Comparison of ENCODE assay signal across 14 cellular contexts in the genomic region with DNA sequence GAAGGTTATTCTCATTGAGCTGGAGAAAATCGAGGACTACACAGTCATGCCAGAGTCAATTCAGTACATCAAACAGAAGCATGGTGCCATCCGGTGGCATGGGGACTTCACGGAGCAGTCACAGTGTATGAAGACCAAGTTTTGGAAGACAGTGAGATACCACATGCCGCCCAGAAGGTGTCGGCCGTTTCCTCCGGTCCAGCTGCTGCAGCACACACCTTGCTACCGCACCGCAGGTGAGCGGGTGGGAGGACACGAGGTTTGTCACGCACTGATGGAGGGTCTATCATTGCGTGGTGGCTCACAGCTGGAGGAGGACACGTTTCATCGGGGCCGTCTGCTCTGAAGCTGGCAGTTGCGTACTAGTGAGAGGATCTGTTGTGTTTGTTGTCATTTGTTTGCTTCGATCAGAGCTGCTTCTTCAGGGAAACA. TPM values are rescaled to one million over a fixed set of nuclear protein-coding genes. Genes with fewer than 3 reads are reported as not detected.
DNase-seq lines count a peak whose midpoint lies in the region; ATAC-seq and TF ChIP-seq lines count a peak whose summit lies in the region.
"Had no signal": no experiment of that assay in that cellular context is flagged by ENCODE, and none has a peak within 500 bp of the region (broad histone marks: within the 10 kb centered on the region; RNA-seq: fewer than 3 reads in every experiment).

No MANE protein-coding gene starts in this region.

- TF ChIP-seq CTCF in esophagus muscularis mucosa (IDR thresholded peaks at IDR 0.05) = no peak
- no peak for TF ChIP-seq CTCF in parathyroid adenoma (IDR thresholded peaks at IDR 0.05)

- TF ChIP-seq EP300 in esophagus muscularis mucosa (IDR thresholded peaks at IDR 0.05) = no peak

- H3K36me3 ChIP-seq in esophagus muscularis mucosa = no peaks in the 10 kb centered on the region
- no peaks in the 10 kb centered on the region for H3K36me3 ChIP-seq in parathyroid adenoma (ENCODE audit: control insufficient read depth, insufficient read depth, low read length)
- H3K36me3 ChIP-seq in CD4-positive, alpha-beta memory T cell (ENCODE audit: insufficient read depth, low read length) = no peaks in the 10 kb centered on the region
- H3K36me3 ChIP-seq: breast epithelium had no signal

- no peak for ATAC-seq in HG02759 (IDR thresholded peaks at IDR 0.05; ENCODE audit: unreplicated experiment)

- peak overlapping the region; percentile 68 for H2AFZ ChIP-seq in parathyroid adenoma
- H2AFZ ChIP-seq: hepatocyte had no signal

- TF ChIP-seq POLR2A in esophagus muscularis mucosa (IDR thresholded peaks at IDR 0.05; ENCODE audit: low read depth) = no peak

- 97% methylated on average over 18 of the region's 18 CpGs for WGBS in esophagus muscularis mucosa

- H3K9me3 ChIP-seq in esophagus muscularis mucosa (no peaks in the 10 kb centered on the region), parathyroid adenoma (ENCODE audit: control insufficient read depth, low read length) (no peaks in the 10 kb centered on the region)
- no peaks in the 10 kb centered on the region for H3K9me3 ChIP-seq in CD4-positive, alpha-beta memory T cell (ENCODE audit: control insufficient read depth in 1 of 2, low read length in 2 of 2)
- H3K9me3 ChIP-seq: breast epithelium had no signal

- peaks cover 40% of the 10 kb centered on the region for H3K4me1 Mint-ChIP-seq in activated naive CD4-positive, alpha-beta T cell treated with anti-CD3 and anti-CD28 coated beads for 36 hours (ENCODE audit: low read depth)
- peaks cover 34% of the 10 kb centered on the region for H3K4me1 Mint-ChIP-seq in activated naive CD4-positive, alpha-beta T cell treated with anti-CD3 and anti-CD28 coated beads, Interleukin-2, amount 10 ng/mL, durations not matched to agents 7 days and 5 days
- H3K4me1 Mint-ChIP-seq in CD4-positive, alpha-beta memory T cell = peaks cover 0 to 14% (median 6%) of the 10 kb centered on the region in 4 donors

- no peak overlapping the region for H3K4me3 Mint-ChIP-seq in activated naive CD4-positive, alpha-beta T cell treated with anti-CD3 and anti-CD28 coated beads for 36 hours
- no peak overlapping the region for H3K4me3 Mint-ChIP-seq in activated naive CD4-positive, alpha-beta T cell treated with anti-CD3 and anti-CD28 coated beads, Interleukin-2, amount 10 ng/mL, durations not matched to agents 7 days and 5 days
- no peak overlapping the region for H3K4me3 Mint-ChIP-seq in CD4-positive, alpha-beta memory T cell
- H3K4me3 Mint-ChIP-seq: activated naive CD4-positive, alpha-beta T cell treated with anti-CD3 and anti-CD28 coated beads, Interleukin-2, amount 50 U/mL, for 24 hours had no signal

- CTCF ChIA-PET in activated naive CD4-positive, alpha-beta T cell treated with anti-CD3 and anti-CD28 coated beads for 36 hours (lab: Charles Lee) = interaction anchor here (0.7 to 4.6 kb wide), 12 partner anchors 14 to 351 kb away, joined by 3 to 21 read pairs (median 5); no protein-coding TSS in a partner anchor
- CTCF ChIA-PET in activated naive CD4-positive, alpha-beta T cell treated with anti-CD3 and anti-CD28 coated beads, Interleukin-2, amount 10 ng/mL, durations not matched to agents 7 days and 5 days (lab: Charles Lee) = interaction anchor here (0.7 to 4.0 kb wide), 21 partner anchors 9 to 1218 kb away, joined by 3 to 23 read pairs (median 5); a partner anchor contains a TSS
- CTCF ChIA-PET in CD4-positive, alpha-beta memory T cell (lab: Charles Lee; ENCODE audit: partially characterized antibody) = interaction anchor here (1.0 to 11.9 kb wide), 9 partner anchors 8 to 229 kb away, joined by 3 to 318 read pairs (median 5); a partner anchor contains a TSS

- no peak overlapping the region for H3K4me2 ChIP-seq in parathyroid adenoma (ENCODE audit: low read length)
- H3K4me2 ChIP-seq: hepatocyte had no signal

- H3K27ac Mint-ChIP-seq in activated naive CD4-positive, alpha-beta T cell treated with anti-CD3 and anti-CD28 coated beads for 36 hours = no peak overlapping the region
- no peak overlapping the region for H3K27ac Mint-ChIP-seq in activated naive CD4-positive, alpha-beta T cell treated with anti-CD3 and anti-CD28 coated beads, Interleukin-2, amount 10 ng/mL, durations not matched to agents 7 days and 5 days
- H3K27ac Mint-ChIP-seq in CD4-positive, alpha-beta memory T cell = peak overlapping the region in 1 of 7 donors; percentile 63
- H3K27ac Mint-ChIP-seq: activated naive CD4-positive, alpha-beta T cell treated with anti-CD3 and anti-CD28 coated beads, Interleukin-2, amount 50 U/mL, for 24 hours had no signal

- no peaks in the 10 kb centered on the region for H3K9me3 Mint-ChIP-seq in activated naive CD4-positive, alpha-beta T cell treated with anti-CD3 and anti-CD28 coated beads for 36 hours
- peaks cover 3% of the 10 kb centered on the region for H3K9me3 Mint-ChIP-seq in activated naive CD4-positive, alpha-beta T cell treated with anti-CD3 and anti-CD28 coated beads, Interleukin-2, amount 10 ng/mL, durations not matched to agents 7 days and 5 days
- H3K9me3 Mint-ChIP-seq in CD4-positive, alpha-beta memory T cell = no peaks in the 10 kb centered on the region
- H3K9me3 Mint-ChIP-seq: activated naive CD4-positive, alpha-beta T cell treated with anti-CD3 and anti-CD28 coated beads, Interleukin-2, amount 50 U/mL, for 24 hours had no signal

- H3K9ac ChIP-seq in parathyroid adenoma = no peak overlapping the region

- peak; percentile 67 for DNase-seq in activated naive CD4-positive, alpha-beta T cell treated with anti-CD3 and anti-CD28 coated beads for 36 hours
- DNase-seq in activated naive CD4-positive, alpha-beta T cell treated with anti-CD3 and anti-CD28 coated beads, Interleukin-2, amount 10 ng/mL, durations not matched to agents 7 days and 5 days = no peak
- DNase-seq in RPMI7951 (ENCODE audit: low read depth) = peak; percentile 10
- DNase-seq in esophagus muscularis mucosa (ENCODE audit: extremely low spot score) = peak; percentile 85
- no peak for DNase-seq in SIG-M5 (lab: John Stamatoyannopoulos, UW)
- no peak for DNase-seq in CD4-positive, alpha-beta memory T cell
- DNase-seq: NCI-H2029, NCI-H524 treated with DMSO at 0.1 percent for 48 hours had no signal

- H3K4me3 ChIP-seq in esophagus muscularis mucosa (no peak overlapping the region), parathyroid adenoma (ENCODE audit: low read depth, low read length) (no peak overlapping the region)
- no peak overlapping the region for H3K4me3 ChIP-seq in CD4-positive, alpha-beta memory T cell (ENCODE audit: low read length in 2 of 2)
- H3K4me3 ChIP-seq: breast epithelium, hepatocyte had no signal

- H3K79me2 ChIP-seq in parathyroid adenoma = no peaks in the 10 kb centered on the region
- H3K79me2 ChIP-seq: hepatocyte had no signal

- H3K4me1 ChIP-seq in esophagus muscularis mucosa (peaks cover 0 to 3% (median under 1%) of the 10 kb centered on the region in 4 donors), parathyroid adenoma (peaks cover 15% of the 10 kb centered on the region)
- no peaks in the 10 kb centered on the region for H3K4me1 ChIP-seq in CD4-positive, alpha-beta memory T cell (ENCODE audit: insufficient read depth, low read length)
- H3K4me1 ChIP-seq: breast epithelium had no signal

- no peaks in the 10 kb centered on the region for H3K36me3 Mint-ChIP-seq in activated naive CD4-positive, alpha-beta T cell treated with anti-CD3 and anti-CD28 coated beads for 36 hours (ENCODE audit: low read depth)
- H3K36me3 Mint-ChIP-seq in activated naive CD4-positive, alpha-beta T cell treated with anti-CD3 and anti-CD28 coated beads, Interleukin-2, amount 10 ng/mL, durations not matched to agents 7 days and 5 days = peaks cover 2% of the 10 kb centered on the region
- no peaks in the 10 kb centered on the region for H3K36me3 Mint-ChIP-seq in CD4-positive, alpha-beta memory T cell
- H3K36me3 Mint-ChIP-seq: activated naive CD4-positive, alpha-beta T cell treated with anti-CD3 and anti-CD28 coated beads, Interleukin-2, amount 50 U/mL, for 24 hours had no signal

- no peaks in the 10 kb centered on the region for H3K27me3 Mint-ChIP-seq in activated naive CD4-positive, alpha-beta T cell treated with anti-CD3 and anti-CD28 coated beads for 36 hours (ENCODE audit: low read depth)
- peaks cover 3% of the 10 kb centered on the region for H3K27me3 Mint-ChIP-seq in activated naive CD4-positive, alpha-beta T cell treated with anti-CD3 and anti-CD28 coated beads, Interleukin-2, amount 10 ng/mL, durations not matched to agents 7 days and 5 days
- no peaks in the 10 kb centered on the region for H3K27me3 Mint-ChIP-seq in CD4-positive, alpha-beta memory T cell
- H3K27me3 Mint-ChIP-seq: activated naive CD4-positive, alpha-beta T cell treated with anti-CD3 and anti-CD28 coated beads, Interleukin-2, amount 50 U/mL, for 24 hours had no signal

- H3K27me3 ChIP-seq in esophagus muscularis mucosa = no peaks in the 10 kb centered on the region
- no peaks in the 10 kb centered on the region for H3K27me3 ChIP-seq in parathyroid adenoma (ENCODE audit: control insufficient read depth, insufficient read depth, low read length)
- no peaks in the 10 kb centered on the region for H3K27me3 ChIP-seq in CD4-positive, alpha-beta memory T cell (ENCODE audit: insufficient read depth, low read length)
- H3K27me3 ChIP-seq: breast epithelium, hepatocyte had no signal

- intact Hi-C loops in activated naive CD4-positive, alpha-beta T cell treated with anti-CD3 and anti-CD28 coated beads for 36 hours (cut with micrococcal nuclease) = loop anchor here (2.0 kb wide), 1 partner anchor 382 kb away; no protein-coding TSS in a partner anchor
- intact Hi-C loops in esophagus muscularis mucosa (cut with DNase I) = no loop called here
- intact Hi-C loops in CD4-positive, alpha-beta memory T cell (cut with micrococcal nuclease) = no loop called here

- H3K27ac ChIP-seq in esophagus muscularis mucosa (replicated peaks in 1 of 4) (no peak overlapping the region), parathyroid adenoma (no peak overlapping the region)
- H3K27ac ChIP-seq in CD4-positive, alpha-beta memory T cell (ENCODE audit: low read depth, low read length) = no peak overlapping the region
- H3K27ac ChIP-seq: breast epithelium, hepatocyte had no signal

- POLR2A ChIA-PET in CD4-positive, alpha-beta memory T cell (lab: Charles Lee; ENCODE audit: partially characterized antibody) = no interaction called here

RNA-seq across cellular contexts. Expression of a gene that starts 48.2 kb away (rescaled TPM):
- total RNA-seq in activated naive CD4-positive, alpha-beta T cell treated with anti-CD3 and anti-CD28 coated beads for 36 hours = under 1 TPM; 0.30 to 0.91 TPM
- 0.39 TPM in 1 of 2 replicates, not detected in the other for total RNA-seq in RPMI7951 (2014; rRNA removed; shearing (Covaris generic))
- total RNA-seq in esophagus muscularis mucosa = under 1 TPM in 3 of 4 donors, not detected in 1; 0.19 to 0.92 (median 0.66) TPM
- under 1 TPM in 1 of 2 experiments, not detected in 1; 0.23 TPM for total RNA-seq in CD4-positive, alpha-beta memory T cell
- polyA plus RNA-seq in CD4-positive, alpha-beta memory T cell = not detected
- total RNA-seq: hepatocyte, MCF 10A had no signal

Comparison
In these comparisons a context has a peak if more than half of its experiments do, and no peak if none do; other contexts are left out.
1. DNase-seq: peak in activated naive CD4-positive, alpha-beta T cell treated with anti-CD3 and anti-CD28 coated beads for 36 hours (single experiment), RPMI7951 (single experiment) and esophagus muscularis mucosa (single experiment); none in activated naive CD4-positive, alpha-beta T cell treated with anti-CD3 and anti-CD28 coated beads, Interleukin-2, amount 10 ng/mL, durations not matched to agents 7 days and 5 days (single experiment), SIG-M5 (single experiment) and CD4-positive, alpha-beta memory T cell (0 of 5).